In genomic region chr6:41779336-41779735, GRCh38 we compare ENCODE assay signal across 8 cellular contexts. TPM values are rescaled to one million over a fixed set of nuclear protein-coding genes. Genes with fewer than 3 reads are reported as not detected.
DNase-seq lines count a peak whose midpoint lies in the region; ATAC-seq and TF ChIP-seq lines count a peak whose summit lies in the region.

No MANE protein-coding gene starts in this region.

- peak overlapping the region; percentile 63 to 86 for H3K27ac Mint-ChIP-seq in effector memory CD8-positive, alpha-beta T cell

- ATAC-seq in GM19455 (IDR thresholded peaks at IDR 0.05; ENCODE audit: unreplicated experiment) (peak; percentile 5), HG03196 (IDR thresholded peaks at IDR 0.05; ENCODE audit: unreplicated experiment) (no peak)
- no peak for ATAC-seq in effector memory CD8-positive, alpha-beta T cell (replicated peaks)

- TF ChIP-seq CTCF in LNCaP clone FGC (IDR thresholded peaks at IDR 0.05; ENCODE audit: control insufficient read depth, extremely low read depth, insufficient read depth): no peak
- TF ChIP-seq CTCF in osteoblast (IDR thresholded peaks at IDR 0.05; ENCODE audit: extremely low read depth, low read depth, low read length): no peak
- TF ChIP-seq CTCF in GM13976 (IDR thresholded peaks at IDR 0.05; ENCODE audit: borderline replicate concordance, control extremely low read depth, extremely low read depth, insufficient read depth, missing control alignments): no peak

- H3K4me1 Mint-ChIP-seq in effector memory CD8-positive, alpha-beta T cell (ENCODE audit: low read depth in 2 of 2): peaks cover 13 to 16% of the 10 kb centered on the region in 2 donors

- in situ Hi-C loops in GM13976 (cut with MboI; ENCODE audit: low sequenced_read_pairs, unreplicated experiment): no loop called here

- H3K36me3 Mint-ChIP-seq in effector memory CD8-positive, alpha-beta T cell (ENCODE audit: insufficient read depth): peaks cover 3% of the 10 kb centered on the region

- H3K4me1 ChIP-seq in osteoblast (ENCODE audit: insufficient read depth, low read length): peaks cover 14% of the 10 kb centered on the region

- no peaks in the 10 kb centered on the region for H3K27me3 ChIP-seq in osteoblast (ENCODE audit: insufficient read depth, low read length)

- peaks cover 7% of the 10 kb centered on the region for H3K79me2 ChIP-seq in osteoblast (ENCODE audit: insufficient read depth, low read length)

- H3K4me3 ChIP-seq in LNCaP clone FGC (ENCODE audit: low read depth, low read length) (peak overlapping the region; percentile 77), osteoblast (ENCODE audit: insufficient read depth, low read length) (peak overlapping the region; percentile 81)

- peaks cover 3% of the 10 kb centered on the region for H4K20me1 ChIP-seq in osteoblast (ENCODE audit: insufficient read depth, low read length)

- no peaks in the 10 kb centered on the region for H3K9me3 Mint-ChIP-seq in effector memory CD8-positive, alpha-beta T cell

- peak overlapping the region; percentile 85 to 88 for H3K4me3 Mint-ChIP-seq in effector memory CD8-positive, alpha-beta T cell

- H3K4me2 ChIP-seq in osteoblast (ENCODE audit: insufficient read depth, low read length): peak overlapping the region; percentile 99

- H3K36me3 ChIP-seq in osteoblast (ENCODE audit: insufficient read depth, low read length): peaks cover 29% of the 10 kb centered on the region

- peak overlapping the region; percentile 84 for H2AFZ ChIP-seq in osteoblast (ENCODE audit: low read length)

- peaks cover 0 to 8% of the 10 kb centered on the region in 2 donors for H3K27me3 Mint-ChIP-seq in effector memory CD8-positive, alpha-beta T cell

- no peak overlapping the region for H3K27ac ChIP-seq in osteoblast (ENCODE audit: low read depth, low read length)

- DNase-seq in LNCaP clone FGC (ENCODE audit: low read depth): no peak
- DNase-seq in effector memory CD8-positive, alpha-beta T cell: no peak
- peak; percentile 90 for DNase-seq in osteoblast (ENCODE audit: insufficient read length, low spot score, missing footprints)
- DNase-seq in GM13976 (ENCODE audit: low spot score): no peak
- no peak for DNase-seq in central memory CD4-positive, alpha-beta T cell
- no peak for DNase-seq in GM03348 (ENCODE audit: low spot score)

- no peaks in the 10 kb centered on the region for H3K9me3 ChIP-seq in osteoblast (ENCODE audit: low read depth, low read length)

RNA-seq across cellular contexts. Expression of gene FRS3, which starts 0.4 kb away (rescaled TPM):
- 1.5 and 1.8 TPM in 2 replicates for total RNA-seq in osteoblast

RNA-seq across cellular contexts. Expression of gene PRICKLE4, which starts 1.2 kb away (rescaled TPM):
- total RNA-seq in osteoblast: 0.59 TPM in 1 of 2 replicates, not detected in the other

RNA-seq across cellular contexts. Expression of gene TOMM6, which starts 8.2 kb away (rescaled TPM):
- 37.4 and 54.6 TPM in 2 replicates for total RNA-seq in osteoblast

RNA-seq across cellular contexts. Expression of gene PGC, which starts 32.1 kb away (rescaled TPM):
- not detected in 2 replicates for total RNA-seq in osteoblast

RNA-seq across cellular contexts. Expression of gene TFEB, which starts 43.9 kb away (rescaled TPM):
- 5.1 and 5.6 TPM in 2 replicates for total RNA-seq in osteoblast
